In genomic region chr5:172732201-172732865, GRCh38 we compare ENCODE assay signal across 11 cellular contexts. TPM values are rescaled to one million over a fixed set of nuclear protein-coding genes. Genes with fewer than 3 reads are reported as not detected.
DNase-seq lines count a peak whose midpoint lies in the region; ATAC-seq and TF ChIP-seq lines count a peak whose summit lies in the region.
"Had no signal": no experiment of that assay in that cellular context is flagged by ENCODE, and none has a peak within 500 bp of the region (broad histone marks: within the 10 kb centered on the region; RNA-seq: fewer than 3 reads in every experiment).

No MANE protein-coding gene starts in this region.

- H3K4me1 ChIP-seq in breast epithelium (peaks cover 24 to 31% of the 10 kb centered on the region in 2 donors), mucosa of rectum (ENCODE audit: control insufficient read depth in 2 of 2, insufficient read depth in 2 of 2, low read length in 2 of 2) (peaks cover 12 to 23% of the 10 kb centered on the region in 2 donors)

- H3K9me3 Mint-ChIP-seq in Calu3 (ENCODE audit: low read depth, unreplicated experiment) = no peaks in the 10 kb centered on the region
- no peaks in the 10 kb centered on the region for H3K9me3 Mint-ChIP-seq in stimulated activated effector memory CD8-positive, alpha-beta T cell treated with anti-CD3 and anti-CD28 coated beads, Interleukin-12 subunit alpha, Interleukin-12 subunit beta, amount 100 ng/mL, for 72 hours
- H3K9me3 Mint-ChIP-seq in activated T-helper 1 cell treated with anti-CD3 and anti-CD28 coated beads, Interleukin-12 subunit alpha, Interleukin-12 subunit beta, Interleukin-2, Interleukin-4 antibody, amounts not matched to agents 30 ng/mL and 10 ng/mL and 1 ng/mL, durations not matched to agents 14 hours and 24 hours and 36 hours = no peaks in the 10 kb centered on the region
- H3K9me3 Mint-ChIP-seq: activated T-helper 2 cell treated with anti-CD3 and anti-CD28 coated beads, Interferon-gamma antibody, Interleukin-2, Interleukin-4, amounts not matched to agents 10 μg/mL and 5 μg/mL and 100 μg/mL, durations not matched to agents 14 hours and 24 hours and 36 hours; H9 had no signal

- CTCF ChIA-PET in Calu3 (lab: Charles Lee) = interaction anchor here (1.0 to 2.2 kb wide), 8 partner anchors 8 to 200 kb away, joined by 3 to 10 read pairs (median 6); partner anchors contain the start of gene DUSP1

- TF ChIP-seq CTCF in Calu3 (IDR thresholded peaks at IDR 0.05; ENCODE audit: unreplicated experiment) (no peak), breast epithelium (IDR thresholded peaks at IDR 0.05) (no peak)

- H3K4me3 ChIP-seq in breast epithelium (no peak overlapping the region), mucosa of rectum (ENCODE audit: low read length in 2 of 2) (no peak overlapping the region)

- no peaks in the 10 kb centered on the region for H3K27me3 ChIP-seq in breast epithelium
- H3K27me3 ChIP-seq in mucosa of rectum (ENCODE audit: control insufficient read depth in 2 of 2, insufficient read depth in 2 of 2, low read length in 2 of 2) = no peaks in the 10 kb centered on the region

- H3K27me3 Mint-ChIP-seq in Calu3 (ENCODE audit: unreplicated experiment) = no peaks in the 10 kb centered on the region
- peaks cover 3% of the 10 kb centered on the region for H3K27me3 Mint-ChIP-seq in activated T-helper 1 cell treated with anti-CD3 and anti-CD28 coated beads, Interleukin-12 subunit alpha, Interleukin-12 subunit beta, Interleukin-2, Interleukin-4 antibody, amounts not matched to agents 30 ng/mL and 10 ng/mL and 1 ng/mL, durations not matched to agents 14 hours and 24 hours and 36 hours (ENCODE audit: insufficient read depth)

- peaks cover 18% of the 10 kb centered on the region for H3K36me3 Mint-ChIP-seq in Calu3 (ENCODE audit: insufficient read depth, unreplicated experiment)
- H3K36me3 Mint-ChIP-seq in stimulated activated effector memory CD8-positive, alpha-beta T cell treated with anti-CD3 and anti-CD28 coated beads, Interleukin-12 subunit alpha, Interleukin-12 subunit beta, amount 100 ng/mL, for 72 hours = no peaks in the 10 kb centered on the region
- H3K36me3 Mint-ChIP-seq in activated T-helper 1 cell treated with anti-CD3 and anti-CD28 coated beads, Interleukin-12 subunit alpha, Interleukin-12 subunit beta, Interleukin-2, Interleukin-4 antibody, amounts not matched to agents 30 ng/mL and 10 ng/mL and 1 ng/mL, durations not matched to agents 14 hours and 24 hours and 36 hours (ENCODE audit: low read depth) = no peaks in the 10 kb centered on the region

- intact Hi-C loops in Calu3 (cut with micrococcal nuclease; ENCODE audit: unreplicated experiment) = loop anchor here (5.0 kb wide), 1 partner anchor 170 kb away; no protein-coding TSS in a partner anchor
- intact Hi-C loops in breast epithelium (cut with DNase I; ENCODE audit: low total_unique reads) = no loop called here
- intact Hi-C loops in activated T-helper 1 cell treated with anti-CD3 and anti-CD28 coated beads, Interleukin-12 subunit alpha, Interleukin-12 subunit beta, Interleukin-2, Interleukin-4 antibody, amounts not matched to agents 30 ng/mL and 10 ng/mL and 1 ng/mL, durations not matched to agents 14 hours and 24 hours and 36 hours (cut with micrococcal nuclease) = no loop called here

- no TSS peak for BruUV-seq in Calu3 (replicated peaks; lab: Mats Ljungman, UMichigan)

- TF ChIP-seq POLR2A in breast epithelium (IDR thresholded peaks at IDR 0.05) = no peak

- H3K36me3 ChIP-seq in breast epithelium (no peaks in the 10 kb centered on the region), mucosa of rectum (ENCODE audit: control insufficient read depth in 2 of 2, insufficient read depth in 2 of 2, low read length in 2 of 2) (no peaks in the 10 kb centered on the region)

- no peak for DNase-seq in Calu3
- DNase-seq in breast epithelium (ENCODE audit: low spot score in 2 of 2) = no peak
- no peak for DNase-seq in stimulated activated effector memory CD8-positive, alpha-beta T cell treated with anti-CD3 and anti-CD28 coated beads, Interleukin-12 subunit alpha, Interleukin-12 subunit beta, amount 100 ng/mL, for 72 hours (ENCODE audit: low spot score in 2 of 2)
- DNase-seq in GM03348 (ENCODE audit: low spot score) = no peak
- no peak for DNase-seq in activated T-helper 1 cell treated with anti-CD3 and anti-CD28 coated beads, Interleukin-12 subunit alpha, Interleukin-12 subunit beta, Interleukin-2, Interleukin-4 antibody, amounts not matched to agents 30 ng/mL and 10 ng/mL and 1 ng/mL, durations not matched to agents 14 hours and 24 hours and 36 hours (ENCODE audit: low spot score)
- DNase-seq: H9, NCI-H345 had no signal

- peaks cover 38% of the 10 kb centered on the region for H3K4me1 Mint-ChIP-seq in Calu3 (ENCODE audit: low read depth, unreplicated experiment)
- H3K4me1 Mint-ChIP-seq in stimulated activated effector memory CD8-positive, alpha-beta T cell treated with anti-CD3 and anti-CD28 coated beads, Interleukin-12 subunit alpha, Interleukin-12 subunit beta, amount 100 ng/mL, for 72 hours = peaks cover 28% of the 10 kb centered on the region
- H3K4me1 Mint-ChIP-seq in activated T-helper 1 cell treated with anti-CD3 and anti-CD28 coated beads, Interleukin-12 subunit alpha, Interleukin-12 subunit beta, Interleukin-2, Interleukin-4 antibody, amounts not matched to agents 30 ng/mL and 10 ng/mL and 1 ng/mL, durations not matched to agents 14 hours and 24 hours and 36 hours (ENCODE audit: low read depth) = no peaks in the 10 kb centered on the region

- peak overlapping the region in 1 of 2 donors; percentile 65 for H3K9ac ChIP-seq in mucosa of rectum (ENCODE audit: low read depth in 1 of 2, low read length in 2 of 2)

- no peak for ATAC-seq in stimulated activated effector memory CD8-positive, alpha-beta T cell treated with anti-CD3 and anti-CD28 coated beads, Interleukin-12 subunit alpha, Interleukin-12 subunit beta, amount 100 ng/mL, for 72 hours
- no peak for ATAC-seq in HG02938 (IDR thresholded peaks at IDR 0.05; ENCODE audit: unreplicated experiment)
- no peak for ATAC-seq in HG02970 (IDR thresholded peaks at IDR 0.05; ENCODE audit: low FRiP score, unreplicated experiment)

- H3K9me3 ChIP-seq in breast epithelium = no peaks in the 10 kb centered on the region
- H3K9me3 ChIP-seq in mucosa of rectum (ENCODE audit: control insufficient read depth in 2 of 2, low read length in 2 of 2) = no peaks in the 10 kb centered on the region

- H3K27ac ChIP-seq in breast epithelium (peak overlapping the region; percentile 99 to 100), mucosa of rectum (ENCODE audit: low read depth in 2 of 2, low read length in 2 of 2) (peak overlapping the region; percentile 89 to 91)

- peak overlapping the region; percentile 78 for H3K27ac Mint-ChIP-seq in Calu3 (ENCODE audit: unreplicated experiment)
- peak overlapping the region; percentile 83 for H3K27ac Mint-ChIP-seq in stimulated activated effector memory CD8-positive, alpha-beta T cell treated with anti-CD3 and anti-CD28 coated beads, Interleukin-12 subunit alpha, Interleukin-12 subunit beta, amount 100 ng/mL, for 72 hours
- no peak overlapping the region for H3K27ac Mint-ChIP-seq in activated T-helper 1 cell treated with anti-CD3 and anti-CD28 coated beads, Interleukin-12 subunit alpha, Interleukin-12 subunit beta, Interleukin-2, Interleukin-4 antibody, amounts not matched to agents 30 ng/mL and 10 ng/mL and 1 ng/mL, durations not matched to agents 14 hours and 24 hours and 36 hours
- H3K27ac Mint-ChIP-seq: activated T-helper 2 cell treated with anti-CD3 and anti-CD28 coated beads, Interferon-gamma antibody, Interleukin-2, Interleukin-4, amounts not matched to agents 10 μg/mL and 5 μg/mL and 100 μg/mL, durations not matched to agents 14 hours and 24 hours and 36 hours; H9 had no signal

- H3K4me3 Mint-ChIP-seq in Calu3 (ENCODE audit: low read depth, unreplicated experiment) = no peak overlapping the region
- H3K4me3 Mint-ChIP-seq in stimulated activated effector memory CD8-positive, alpha-beta T cell treated with anti-CD3 and anti-CD28 coated beads, Interleukin-12 subunit alpha, Interleukin-12 subunit beta, amount 100 ng/mL, for 72 hours = no peak overlapping the region
- H3K4me3 Mint-ChIP-seq in activated T-helper 1 cell treated with anti-CD3 and anti-CD28 coated beads, Interleukin-12 subunit alpha, Interleukin-12 subunit beta, Interleukin-2, Interleukin-4 antibody, amounts not matched to agents 30 ng/mL and 10 ng/mL and 1 ng/mL, durations not matched to agents 14 hours and 24 hours and 36 hours = no peak overlapping the region
- H3K4me3 Mint-ChIP-seq: H9 had no signal

RNA-seq across cellular contexts. Expression of gene DUSP1, which starts 38.7 kb away (rescaled TPM):
- total RNA-seq in Calu3 (2022) = 38.1 and 50.5 TPM in 2 replicates
- total RNA-seq in breast epithelium = 1,000 to 10,000 TPM in 2 of 3 donors, 100 to 1,000 TPM in 1; 752 to 1,562 (median 1,015) TPM
- 11.9 and 12.5 TPM in 2 replicates for total RNA-seq in activated T-helper 1 cell treated with anti-CD3 and anti-CD28 coated beads, Interleukin-12 subunit alpha, Interleukin-12 subunit beta, Interleukin-2, Interleukin-4 antibody, amounts not matched to agents 30 ng/mL and 10 ng/mL and 1 ng/mL, durations not matched to agents 14 hours and 24 hours and 36 hours

Comparison
In these comparisons a context has a peak if more than half of its experiments do, and no peak if none do; other contexts are left out.
1. RNA of gene DUSP1, which starts 38.7 kb away (total RNA-seq): 752 to 1,562 TPM in breast epithelium; 38.1 to 50.5 TPM in Calu3 and 11.9 to 12.5 TPM in activated T-helper 1 cell treated with anti-CD3 and anti-CD28 coated beads, Interleukin-12 subunit alpha, Interleukin-12 subunit beta, Interleukin-2, Interleukin-4 antibody, amounts not matched to agents 30 ng/mL and 10 ng/mL and 1 ng/mL, durations not matched to agents 14 hours and 24 hours and 36 hours; every median in the first group is over 10 times any median in the second.